8 cellular contexts compared by ENCODE assay signal in the genomic region with DNA sequence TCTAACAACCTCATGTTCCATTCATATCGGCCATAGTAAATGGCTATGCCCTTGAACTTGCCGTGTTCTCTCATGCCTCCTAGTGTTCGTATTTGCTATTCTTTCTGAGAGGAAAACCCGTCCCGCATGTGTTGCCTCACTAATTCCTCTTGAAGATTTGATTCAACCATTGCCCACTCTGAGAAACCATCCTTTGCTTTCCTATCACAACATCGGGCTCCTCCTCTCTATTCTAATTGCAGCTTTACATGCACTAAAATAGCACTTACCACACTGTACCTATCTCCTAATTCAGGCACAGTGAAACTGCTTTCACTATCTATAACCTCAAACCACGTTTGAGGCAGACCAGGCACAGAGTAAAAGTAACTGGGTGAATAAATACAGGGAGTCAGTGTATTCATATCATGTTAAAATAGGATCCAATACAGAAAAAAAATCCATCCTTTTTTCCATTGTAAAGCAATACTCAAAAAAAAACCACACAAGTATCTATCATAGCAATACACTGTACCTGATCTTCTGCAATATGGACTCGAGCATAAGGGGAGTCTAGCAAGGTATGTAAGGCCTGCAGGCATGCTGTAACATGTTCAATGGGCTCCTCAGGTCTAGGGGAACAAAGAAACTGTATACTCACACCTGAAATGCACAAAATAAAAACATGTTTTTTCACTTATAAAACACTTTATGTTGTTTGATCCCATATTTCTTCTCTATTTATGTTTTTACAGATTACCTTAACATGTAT. TPM values are rescaled to one million over a fixed set of nuclear protein-coding genes. Genes with fewer than 3 reads are reported as not detected.
DNase-seq lines count a peak whose midpoint lies in the region; ATAC-seq and TF ChIP-seq lines count a peak whose summit lies in the region.

No MANE protein-coding gene starts in this region.

- in situ Hi-C loops in G401 (cut with HindIII; ENCODE audit: low sequenced_read_pairs) = no loop called here

- peak overlapping the region; percentile 19 to 94 (median 68) for H3K27ac Mint-ChIP-seq in naive B cell

- H3K9me3 ChIP-seq in AG04450 (ENCODE audit: control insufficient read depth, insufficient read depth, low read length) = no peaks in the 10 kb centered on the region

- H3K4me1 Mint-ChIP-seq in naive B cell = peaks cover 21 to 32% (median 27%) of the 10 kb centered on the region in 3 donors

- TF ChIP-seq CTCF in AG04450 (IDR thresholded peaks at IDR 0.05; ENCODE audit: low read depth, low read length) = peak; percentile 51

- H3K36me3 Mint-ChIP-seq in naive B cell = peaks cover 9 to 28% of the 10 kb centered on the region in 2 donors

- no peaks in the 10 kb centered on the region for H3K27me3 ChIP-seq in AG04450 (ENCODE audit: control insufficient read depth, insufficient read depth, low read length)

- H3K27me3 Mint-ChIP-seq in naive B cell = no peaks in the 10 kb centered on the region

- H3K9me3 Mint-ChIP-seq in naive B cell = no peaks in the 10 kb centered on the region

- POLR2A ChIA-PET in AG04450 (lab: Yijun Ruan, JAX) = interaction anchor here (0.5 kb wide), 1 partner anchor 148 kb away, joined by 5 read pairs; no protein-coding TSS in a partner anchor

- H3K4me3 ChIP-seq in AG04450 (ENCODE audit: low read depth, low read length) = no peak overlapping the region

- CTCF ChIA-PET in AG04450 (lab: Charles Lee) = interaction anchor here (1.5 to 2.2 kb wide), 2 partner anchors 29 to 219 kb away, joined by 3 to 6 read pairs; no protein-coding TSS in a partner anchor

- H3K4me3 Mint-ChIP-seq in naive B cell = peak overlapping the region; percentile 0 to 75 (median 39)

- DNase-seq in AG04450 (ENCODE audit: low read depth, low spot score) (no peak), NCI-H69 (lab: John Stamatoyannopoulos, UW) (peak; percentile 24), dermis blood vessel endothelial cell (peak; percentile 61), naive B cell (peak; percentile 18), GF-D8 (lab: John Stamatoyannopoulos, UW) (no peak), G401 (ENCODE audit: low spot score) (no peak)

- no peak overlapping the region for H3K27ac ChIP-seq in AG04450 (ENCODE audit: low read depth, low read length)

- ATAC-seq in GM18511 (IDR thresholded peaks at IDR 0.05; ENCODE audit: unreplicated experiment) (peak; percentile 100), HG02885 (IDR thresholded peaks at IDR 0.05; ENCODE audit: poor library complexity, unreplicated experiment) (peak; percentile 100), naive B cell (ENCODE audit: low read depth in 2 of 2) (peak; percentile 69 to 79)

RNA-seq across cellular contexts. Expression of gene STRN, which starts 39.0 kb away (rescaled TPM):
- polyA plus RNA-seq in AG04450 (2011; rRNA removed) (15.5 and 20.0 TPM in 2 replicates), naive B cell (ENCODE audit: low read depth in 6 of 6) (10 to 100 TPM in 5 of 6 donors, 1 to 10 TPM in 1; 4.3 to 14.7 (median 11.2) TPM)
- polyA minus RNA-seq in AG04450 (2011; rRNA and poly(A)+ RNA removed) = 21.2 and 34.7 TPM in 2 replicates
- 24.7 and 52.0 TPM in 2 replicates for total RNA-seq in dermis blood vessel endothelial cell
- total RNA-seq in G401 (2014; rRNA removed; shearing (Covaris generic)) = 3.8 and 6.6 TPM in 2 replicates

Comparison
In these comparisons a context has a peak if more than half of its experiments do, and no peak if none do; other contexts are left out.
1. DNase-seq: peak in NCI-H69 (single experiment), dermis blood vessel endothelial cell (single experiment) and naive B cell (single experiment); none in AG04450 (single experiment), GF-D8 (single experiment) and G401 (single experiment).
2. Peak in every context shown above with its lines, with median percentiles within 50 percentile points of each other: ATAC-seq.